ENCODE assay signal across 25 cellular contexts in genomic region chr15:54033954-54034458, GRCh38. TPM values are rescaled to one million over a fixed set of nuclear protein-coding genes. Genes with fewer than 3 reads are reported as not detected.
"Had no signal": no experiment of that assay in that cellular context is flagged by ENCODE, and none has a peak within 500 bp of the region (broad histone marks: within the 10 kb centered on the region; RNA-seq: fewer than 3 reads in every experiment).

No MANE protein-coding gene starts in this region.

- H3K4me1 ChIP-seq: foreskin keratinocyte, neural progenitor cell had no signal

- ATAC-seq: activated CD4-positive, alpha-beta T cell treated with anti-CD3 and anti-CD28 coated beads for 36 hours; activated CD8-positive, alpha-beta memory T cell treated with anti-CD3 and anti-CD28 coated beads, Interleukin-2, amount 10 ng/mL, durations not matched to agents 7 days and 5 days; activated CD8-positive, alpha-beta T cell treated with anti-CD3 and anti-CD28 coated beads, Interleukin-2, amount 10 ng/mL, durations not matched to agents 7 days and 5 days; effector memory CD8-positive, alpha-beta T cell; esophagus mucosa; foreskin keratinocyte; naive thymus-derived CD4-positive, alpha-beta T cell; sciatic nerve; stimulated activated effector memory CD8-positive, alpha-beta T cell treated with anti-CD3 and anti-CD28 coated beads, Interleukin-12 subunit alpha, Interleukin-12 subunit beta, amount 100 ng/mL, for 72 hours had no signal

- H3K27ac ChIP-seq: brain microvascular endothelial cell, foreskin keratinocyte, neural progenitor cell, thoracic aorta had no signal

- DNase-seq: activated CD4-positive, alpha-beta T cell treated with anti-CD3 and anti-CD28 coated beads for 36 hours; activated CD4-positive, CD25-positive, alpha-beta regulatory T cell; activated CD8-positive, alpha-beta memory T cell treated with anti-CD3 and anti-CD28 coated beads, Interleukin-2, amount 10 ng/mL, durations not matched to agents 7 days and 5 days; activated CD8-positive, alpha-beta T cell treated with anti-CD3 and anti-CD28 coated beads, Interleukin-2, amount 10 ng/mL, durations not matched to agents 7 days and 5 days; activated effector memory CD4-positive, alpha-beta T cell treated with Interleukin-2 at 50 U/mL for 16 hours; activated naive CD4-positive, alpha-beta T cell treated with anti-CD3 and anti-CD28 coated beads, Interleukin-2, amount 10 ng/mL, durations not matched to agents 7 days and 5 days; activated naive CD8-positive, alpha-beta T cell treated with anti-CD3 and anti-CD28 coated beads, Interleukin-2, amount 10 ng/mL, durations not matched to agents 7 days and 5 days; activated T-cell treated with anti-CD3 and anti-CD28 coated beads for 4 hours; amniotic stem cell; brain microvascular endothelial cell; caudate nucleus; cortex of kidney; effector memory CD8-positive, alpha-beta T cell; foreskin keratinocyte; kidney glomerular epithelial cell; naive thymus-derived CD4-positive, alpha-beta T cell; small intestine; stimulated activated CD4-positive, alpha-beta T cell treated with anti-CD3 and anti-CD28 coated beads, Interleukin-4, amount 100 ng/mL, for 24 hours; T-helper 1 cell; trophoblast cell had no signal

- H3K9me3 ChIP-seq: thoracic aorta had no signal

- H3K36me3 ChIP-seq: brain microvascular endothelial cell, neural progenitor cell, thoracic aorta had no signal

- H3K27me3 ChIP-seq: brain microvascular endothelial cell, foreskin keratinocyte, neural progenitor cell had no signal

- H3K4me3 ChIP-seq: neural progenitor cell, thoracic aorta had no signal

RNA-seq across cellular contexts. Expression of gene UNC13C, which starts 55.8 kb away (rescaled TPM):
- total RNA-seq: activated CD4-positive, alpha-beta T cell treated with anti-CD3 and anti-CD28 coated beads for 36 hours; activated CD8-positive, alpha-beta memory T cell treated with anti-CD3 and anti-CD28 coated beads, Interleukin-2, amount 10 ng/mL, durations not matched to agents 7 days and 5 days; activated CD8-positive, alpha-beta T cell treated with anti-CD3 and anti-CD28 coated beads, Interleukin-2, amount 10 ng/mL, durations not matched to agents 7 days and 5 days; activated naive CD8-positive, alpha-beta T cell treated with anti-CD3 and anti-CD28 coated beads, Interleukin-2, amount 10 ng/mL, durations not matched to agents 7 days and 5 days; foreskin keratinocyte; naive thymus-derived CD4-positive, alpha-beta T cell had no signal
- polyA plus RNA-seq: foreskin keratinocyte; naive thymus-derived CD4-positive, alpha-beta T cell had no signal
